Comparison of ENCODE assay signal across 9 cellular contexts in genomic region chr15:68279218-68279533, GRCh38. TPM values are rescaled to one million over a fixed set of nuclear protein-coding genes. Genes with fewer than 3 reads are reported as not detected.
A peak's percentile ranks its signal among the peaks of the same experiment; 100 is the strongest.
DNase-seq lines count a peak whose midpoint lies in the region; ATAC-seq and TF ChIP-seq lines count a peak whose summit lies in the region.
"Had no signal": no experiment of that assay in that cellular context is flagged by ENCODE, and none has a peak within 500 bp of the region (broad histone marks: within the 10 kb centered on the region; RNA-seq: fewer than 3 reads in every experiment).

No MANE protein-coding gene starts in this region.

- DNase-seq in Calu3 (no peak), RWPE2 (ENCODE audit: low spot score) (no peak), esophagus squamous epithelium (lab: John Stamatoyannopoulos, UW) (no peak), trophoblast cell (no peak), SKM-1 (lab: John Stamatoyannopoulos, UW; ENCODE audit: unreplicated experiment) (no peak), NCI-H226 (no peak), amygdala (lab: John Stamatoyannopoulos, UW) (no peak)
- DNase-seq: SHP77 had no signal

- peaks cover 21% of the 10 kb centered on the region for H3K79me2 ChIP-seq in trophoblast cell (ENCODE audit: control insufficient read depth, insufficient read depth, low read length, poor library complexity)

- ATAC-seq in RWPE2 (ENCODE audit: low read depth) (no peak), GM19324 (IDR thresholded peaks at IDR 0.05; ENCODE audit: low FRiP score, unreplicated experiment) (no peak)

- no peak overlapping the region for H4K91ac ChIP-seq in trophoblast cell (ENCODE audit: low read depth, low read length)

- H2BK12ac ChIP-seq in trophoblast cell (ENCODE audit: low read length), result no peak overlapping the region

- no peak for TF ChIP-seq CTCF in Calu3 (IDR thresholded peaks at IDR 0.05; ENCODE audit: unreplicated experiment)
- no peak for TF ChIP-seq CTCF in RWPE2 (IDR thresholded peaks at IDR 0.05; ENCODE audit: poor library complexity, severe bottlenecking)
- TF ChIP-seq CTCF in esophagus squamous epithelium (IDR thresholded peaks at IDR 0.05), result no peak

- H3K4ac ChIP-seq in trophoblast cell (ENCODE audit: low read depth, low read length), result peak overlapping the region; percentile 20

- no peak overlapping the region for H3K23ac ChIP-seq in trophoblast cell (ENCODE audit: low read length)

- no TSS peak for BruUV-seq in Calu3 (replicated peaks; lab: Mats Ljungman, UMichigan)

- intact Hi-C loops in Calu3 (cut with micrococcal nuclease; ENCODE audit: unreplicated experiment) (no loop called here), esophagus squamous epithelium (cut with DNase I) (no loop called here)

- no peak overlapping the region for H4K12ac ChIP-seq in trophoblast cell (ENCODE audit: low read depth, low read length)

- H3K14ac ChIP-seq in trophoblast cell (ENCODE audit: low read length), result no peak overlapping the region

- H4K8ac ChIP-seq in trophoblast cell (ENCODE audit: low read depth, low read length), result no peak overlapping the region

- peaks cover 37% of the 10 kb centered on the region for H3K36me3 ChIP-seq in RWPE2 (ENCODE audit: low read depth)
- H3K36me3 ChIP-seq in esophagus squamous epithelium, result peaks cover 0 to 4% (median 4%) of the 10 kb centered on the region in 3 donors
- peaks cover 0 to 2% of the 10 kb centered on the region in 2 experiments for H3K36me3 ChIP-seq in trophoblast cell (ENCODE audit: control insufficient read depth in 1 of 2, insufficient read depth in 2 of 2, low read length in 2 of 2)

- H3K79me1 ChIP-seq in trophoblast cell (ENCODE audit: low read length), result peaks cover 16% of the 10 kb centered on the region

- H3K27me3 ChIP-seq in RWPE2 (ENCODE audit: insufficient read depth, poor library complexity, severe bottlenecking) (no peaks in the 10 kb centered on the region), esophagus squamous epithelium (no peaks in the 10 kb centered on the region), trophoblast cell (ENCODE audit: insufficient read depth, low read length) (no peaks in the 10 kb centered on the region)

- H3K9me3 Mint-ChIP-seq in Calu3 (ENCODE audit: low read depth, unreplicated experiment), result no peaks in the 10 kb centered on the region

- H2AFZ ChIP-seq in trophoblast cell (ENCODE audit: insufficient read depth, low read length, poor library complexity), result no peak overlapping the region

- H2BK120ac ChIP-seq in trophoblast cell (ENCODE audit: insufficient read depth, low read length, poor library complexity), result no peak overlapping the region

- no peak overlapping the region for H2BK5ac ChIP-seq in trophoblast cell (ENCODE audit: low read depth, low read length, poor library complexity)

- H3K4me1 ChIP-seq in RWPE2 (ENCODE audit: insufficient read depth, poor library complexity, severe bottlenecking) (peaks cover 39% of the 10 kb centered on the region), esophagus squamous epithelium (peaks cover 32 to 83% (median 39%) of the 10 kb centered on the region in 3 donors), trophoblast cell (ENCODE audit: control insufficient read depth in 1 of 2, insufficient read depth in 2 of 2, low read length in 2 of 2) (peaks cover 0 to 6% of the 10 kb centered on the region in 2 experiments)

- TF ChIP-seq POLR2A in esophagus squamous epithelium (IDR thresholded peaks at IDR 0.05), result no peak

- no peak overlapping the region for H3K18ac ChIP-seq in trophoblast cell (ENCODE audit: low read length)

- H3K36me3 Mint-ChIP-seq in Calu3 (ENCODE audit: insufficient read depth, unreplicated experiment), result peaks cover 42% of the 10 kb centered on the region

- H3K27me3 Mint-ChIP-seq in Calu3 (ENCODE audit: unreplicated experiment), result no peaks in the 10 kb centered on the region

- peak overlapping the region; percentile 98 for H3K4me3 Mint-ChIP-seq in Calu3 (ENCODE audit: low read depth, unreplicated experiment)

- CTCF ChIA-PET in Calu3 (lab: Charles Lee), result interaction anchor here (0.6 kb wide), 1 partner anchor 188 kb away, joined by 3 read pairs; no protein-coding TSS in a partner anchor

- H3K4me3 ChIP-seq in RWPE2 (ENCODE audit: severe bottlenecking) (peak overlapping the region; percentile 77), esophagus squamous epithelium (peak overlapping the region; percentile 83 to 93 (median 90)), trophoblast cell (ENCODE audit: low read depth, low read length) (peak overlapping the region; percentile 47)

- H3K4me2 ChIP-seq in trophoblast cell (ENCODE audit: low read length), result peak overlapping the region; percentile 83

- 3 to 4% methylated on average over 6 of the region's 6 CpGs for WGBS in esophagus squamous epithelium, 2 donors
- WGBS in trophoblast cell (ENCODE audit: extremely low coverage, insufficient coverage, insufficient read length), result no CpG with 5 or more reads among the region's 6 CpGs

- peak overlapping the region; percentile 98 for H3K27ac ChIP-seq in RWPE2 (ENCODE audit: poor library complexity, severe bottlenecking)
- H3K27ac ChIP-seq in esophagus squamous epithelium, result peak overlapping the region; percentile 99 to 100 (median 99)
- H3K27ac ChIP-seq in trophoblast cell (ENCODE audit: low read depth, low read length), result no peak overlapping the region

- H2AK5ac ChIP-seq in trophoblast cell (ENCODE audit: low read length), result no peak overlapping the region

- peaks cover 58% of the 10 kb centered on the region for H3K4me1 Mint-ChIP-seq in Calu3 (ENCODE audit: low read depth, unreplicated experiment)

- no peak overlapping the region for H3K9ac ChIP-seq in trophoblast cell (ENCODE audit: low read length)

- no peaks in the 10 kb centered on the region for H3K9me3 ChIP-seq in RWPE2 (ENCODE audit: severe bottlenecking)
- H3K9me3 ChIP-seq in esophagus squamous epithelium, result no peaks in the 10 kb centered on the region
- no peaks in the 10 kb centered on the region for H3K9me3 ChIP-seq in trophoblast cell (ENCODE audit: insufficient read depth, low read depth, low read length)

- H3K27ac Mint-ChIP-seq in Calu3 (ENCODE audit: unreplicated experiment), result peak overlapping the region; percentile 96

RNA-seq across cellular contexts. Expression of gene FEM1B, which starts 1.6 kb away (rescaled TPM):
- 41.4 and 53.3 TPM in 2 replicates for total RNA-seq in Calu3 (2022)
- 10 to 100 TPM; 32.3 to 64.4 (median 46.8) TPM for total RNA-seq in esophagus squamous epithelium
- 26.2 and 26.9 TPM in 2 replicates for polyA plus RNA-seq in trophoblast cell (2013)

RNA-seq across cellular contexts. Expression of gene CLN6, which starts 49.6 kb away (rescaled TPM):
- total RNA-seq in Calu3 (2022) (81.6 and 85.7 TPM in 2 replicates), esophagus squamous epithelium (10 to 100 TPM; 13.2 to 30.8 (median 24.4) TPM)
- polyA plus RNA-seq in trophoblast cell (2013), result 18.5 and 21.2 TPM in 2 replicates
